Comparison of ENCODE assay signal across 6 cellular contexts in the genomic region with DNA sequence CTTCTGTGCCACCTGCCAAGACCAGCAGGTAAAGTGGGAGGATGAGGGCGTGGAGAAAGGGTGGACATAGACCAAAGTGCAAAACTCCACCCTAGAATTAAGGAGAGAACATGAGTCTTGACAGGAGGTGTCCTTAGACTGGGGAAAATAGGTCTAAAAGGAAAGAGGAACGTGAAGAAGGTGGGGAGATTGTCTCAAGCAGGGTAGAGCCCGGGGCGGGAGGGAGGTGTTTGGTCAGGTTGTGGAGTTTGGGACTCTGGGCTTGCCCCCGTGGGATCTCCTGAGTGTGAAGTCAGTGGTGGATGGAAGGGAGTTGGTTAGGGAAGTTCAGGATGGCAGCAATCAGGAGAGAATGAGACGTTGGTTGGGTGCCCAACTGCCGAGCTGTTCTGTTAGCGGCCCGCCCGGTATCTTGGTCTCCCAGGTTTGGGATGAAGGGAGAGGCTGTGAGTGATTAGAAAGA. TPM values are rescaled to one million over a fixed set of nuclear protein-coding genes. Genes with fewer than 3 reads are reported as not detected.
DNase-seq lines count a peak whose midpoint lies in the region; ATAC-seq and TF ChIP-seq lines count a peak whose summit lies in the region.

No MANE protein-coding gene starts in this region.

- H3K9me3 ChIP-seq in ectodermal cell (ENCODE audit: control insufficient read depth, low read length), result no peaks in the 10 kb centered on the region
- H3K9me3 ChIP-seq in gastrocnemius medialis, result no peaks in the 10 kb centered on the region

- no peak for ATAC-seq in gastrocnemius medialis
- no peak for ATAC-seq in HG02885 (IDR thresholded peaks at IDR 0.05; ENCODE audit: poor library complexity, unreplicated experiment)

- no peak for TF ChIP-seq CTCF in gastrocnemius medialis (IDR thresholded peaks at IDR 0.05 in 4 of 5, conservative IDR thresholded peaks at IDR 0.05 in 1 of 5)

- in situ Hi-C loops in gastrocnemius medialis (cut with MboI; ENCODE audit: low sequenced_read_pairs in 4 of 4), result loop anchor here in 2 of 4 donors (10.0 to 25.0 kb wide), 3 partner anchors 117 to 294 kb away; partner anchors contain the start of genes ORMDL2 (in 2 of the 2), SARNP (in 2 of the 2) and OR10P1 (in 1 of the 2)

- H3K27me3 ChIP-seq in ectodermal cell (ENCODE audit: control insufficient read depth, insufficient read depth, low read length, poor library complexity, severe bottlenecking) (peaks cover 40% of the 10 kb centered on the region), gastrocnemius medialis (peaks cover 6 to 34% (median 14%) of the 10 kb centered on the region in 3 donors)

- no peak for TF ChIP-seq POLR2A in gastrocnemius medialis (IDR thresholded peaks at IDR 0.05)

- intact Hi-C loops in gastrocnemius medialis (cut with DNase I; ENCODE audit: low total_unique reads), result no loop called here

- H3K4me1 ChIP-seq in ectodermal cell (ENCODE audit: control insufficient read depth, insufficient read depth, low read length), result peaks cover 9% of the 10 kb centered on the region
- peaks cover 20 to 33% of the 10 kb centered on the region in 2 donors for H3K4me1 ChIP-seq in gastrocnemius medialis

- no peak overlapping the region for H3K27ac ChIP-seq in ectodermal cell (ENCODE audit: insufficient read depth, low read depth, low read length, poor library complexity, severe bottlenecking)
- H3K27ac ChIP-seq in gastrocnemius medialis, result peak overlapping the region; percentile 41 to 74 (median 61)

- peak; percentile 35 for DNase-seq in M059J (ENCODE audit: low read depth)
- DNase-seq in gastrocnemius medialis, result no peak
- DNase-seq in MV-4-11 (lab: John Stamatoyannopoulos, UW), result no peak
- no peak for DNase-seq in amniotic stem cell (lab: John Stamatoyannopoulos, UW)

- 30 to 33% methylated on average over 10 of the region's 10 CpGs for WGBS in ectodermal cell, 2 experiments

- H3K36me3 ChIP-seq in ectodermal cell (ENCODE audit: control insufficient read depth, insufficient read depth, low read length) (no peaks in the 10 kb centered on the region), gastrocnemius medialis (no peaks in the 10 kb centered on the region)

- peak overlapping the region; percentile 57 for H3K4me3 ChIP-seq in ectodermal cell (ENCODE audit: insufficient read depth, low read depth, low read length)
- H3K4me3 ChIP-seq in gastrocnemius medialis, result peak overlapping the region; percentile 47 to 66 (median 66)

RNA-seq across cellular contexts. Expression of gene DGKA, which starts 0.4 kb away (rescaled TPM):
- 21.7 and 31.3 TPM in 2 replicates for total RNA-seq in M059J (2014; rRNA removed; shearing (Covaris generic))
- polyA plus RNA-seq in ectodermal cell (2013, experiment 1 of 4), result 21.2 TPM
- polyA plus RNA-seq in ectodermal cell (2013, experiment 2 of 4), result 18.2 TPM
- polyA plus RNA-seq in ectodermal cell (2013, experiment 3 of 4), result 13.2 TPM
- polyA plus RNA-seq in ectodermal cell (2013, experiment 4 of 4), result 22.4 TPM
- total RNA-seq in gastrocnemius medialis, result 1 to 10 TPM; 1.9 to 5.0 (median 2.6) TPM

RNA-seq across cellular contexts. Expression of gene PYM1, which starts 3.7 kb away (rescaled TPM):
- 26.8 and 28.0 TPM in 2 replicates for total RNA-seq in M059J (2014; rRNA removed; shearing (Covaris generic))
- polyA plus RNA-seq in ectodermal cell (2013, experiment 1 of 4), result 67.2 TPM
- 64.0 TPM for polyA plus RNA-seq in ectodermal cell (2013, experiment 2 of 4)
- 49.3 TPM for polyA plus RNA-seq in ectodermal cell (2013, experiment 3 of 4)
- 57.8 TPM for polyA plus RNA-seq in ectodermal cell (2013, experiment 4 of 4)
- 10 to 100 TPM; 12.8 to 24.5 (median 15.9) TPM for total RNA-seq in gastrocnemius medialis

RNA-seq across cellular contexts. Expression of gene PMEL, which starts 34.5 kb away (rescaled TPM):
- total RNA-seq in M059J (2014; rRNA removed; shearing (Covaris generic)), result 0.54 and 0.69 TPM in 2 replicates
- 314 TPM for polyA plus RNA-seq in ectodermal cell (2013, experiment 1 of 4)
- 354 TPM for polyA plus RNA-seq in ectodermal cell (2013, experiment 2 of 4)
- polyA plus RNA-seq in ectodermal cell (2013, experiment 3 of 4), result 220 TPM
- polyA plus RNA-seq in ectodermal cell (2013, experiment 4 of 4), result 241 TPM
- total RNA-seq in gastrocnemius medialis, result 1 to 10 TPM in 1 of 4 donors, under 1 TPM in 1, not detected in 2; 0.73 to 2.0 TPM

RNA-seq across cellular contexts. Expression of gene CDK2, which starts 35.3 kb away (rescaled TPM):
- total RNA-seq in M059J (2014; rRNA removed; shearing (Covaris generic)), result 112 and 148 TPM in 2 replicates
- polyA plus RNA-seq in ectodermal cell (2013, experiment 1 of 4), result 65.8 TPM
- polyA plus RNA-seq in ectodermal cell (2013, experiment 2 of 4), result 54.3 TPM
- 61.2 TPM for polyA plus RNA-seq in ectodermal cell (2013, experiment 3 of 4)
- 62.9 TPM for polyA plus RNA-seq in ectodermal cell (2013, experiment 4 of 4)
- total RNA-seq in gastrocnemius medialis, result 10 to 100 TPM in 1 of 4 donors, 1 to 10 TPM in 3; 6.4 to 11.7 (median 8.1) TPM

RNA-seq across cellular contexts. Expression of gene RAB5B, which starts 42.5 kb away (rescaled TPM):
- total RNA-seq in M059J (2014; rRNA removed; shearing (Covaris generic)), result 58.1 and 71.3 TPM in 2 replicates
- polyA plus RNA-seq in ectodermal cell (2013, experiment 1 of 4), result 87.9 TPM
- polyA plus RNA-seq in ectodermal cell (2013, experiment 2 of 4), result 87.3 TPM
- polyA plus RNA-seq in ectodermal cell (2013, experiment 3 of 4), result 62.6 TPM
- 74.3 TPM for polyA plus RNA-seq in ectodermal cell (2013, experiment 4 of 4)
- total RNA-seq in gastrocnemius medialis, result 10 to 100 TPM; 75.5 to 84.9 (median 81.8) TPM
